Comparison of ENCODE assay signal across 1 cellular context in the genomic region with DNA sequence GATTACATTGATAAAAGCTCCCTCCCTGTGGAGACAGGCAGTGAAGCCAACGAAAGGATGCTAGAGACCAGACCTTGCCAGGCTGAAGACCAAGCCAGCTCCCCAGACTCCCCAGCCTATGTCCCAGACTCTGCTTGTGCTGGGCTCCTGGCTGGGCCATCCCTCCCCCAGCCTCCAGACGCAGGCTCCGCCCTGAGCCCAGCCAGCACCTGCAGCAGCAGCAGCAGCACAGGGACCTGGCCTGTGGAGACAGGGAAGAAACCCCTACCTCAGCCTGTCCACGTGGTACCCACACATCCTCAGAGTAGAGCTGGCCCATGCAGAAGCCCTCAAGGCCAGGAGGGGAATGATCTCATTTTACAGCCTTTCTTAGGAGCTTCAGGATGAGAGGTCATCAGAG.
TF ChIP-seq lines count a peak whose summit lies in the region.

No MANE protein-coding gene starts in this region.

TF ChIP-seq in H1, 55 proteins besides CTCF, POLR2A, EP300 and RAD21:
- TF ChIP-seq FOSL1 (IDR thresholded peaks at IDR 0.05; ENCODE audit: insufficient read depth, low read depth, low read length), result no peak
- no peak for TF ChIP-seq TAF7 (optimal IDR thresholded peaks at IDR 0.05; ENCODE audit: borderline replicate concordance, low read depth, low read length)
- TF ChIP-seq TBP (IDR thresholded peaks at IDR 0.05; ENCODE audit: low read depth, low read length), result no peak
- no peak for TF ChIP-seq ASH2L (IDR thresholded peaks at IDR 0.05; ENCODE audit: low read length)
- TF ChIP-seq CBX5 (IDR thresholded peaks at IDR 0.05; ENCODE audit: low read depth, low read length), result no peak
- TF ChIP-seq GTF2F1 (IDR thresholded peaks at IDR 0.05; ENCODE audit: borderline replicate concordance, low read depth, low read length), result no peak
- TF ChIP-seq, protein P1, sequence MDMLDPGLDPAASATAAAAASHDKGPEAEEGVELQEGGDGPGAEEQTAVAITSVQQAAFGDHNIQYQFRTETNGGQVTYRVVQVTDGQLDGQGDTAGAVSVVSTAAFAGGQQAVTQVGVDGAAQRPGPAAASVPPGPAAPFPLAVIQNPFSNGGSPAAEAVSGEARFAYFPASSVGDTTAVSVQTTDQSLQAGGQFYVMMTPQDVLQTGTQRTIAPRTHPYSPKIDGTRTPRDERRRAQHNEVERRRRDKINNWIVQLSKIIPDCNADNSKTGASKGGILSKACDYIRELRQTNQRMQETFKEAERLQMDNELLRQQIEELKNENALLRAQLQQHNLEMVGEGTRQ (IDR thresholded peaks at IDR 0.05; ENCODE audit: low read length), result no peak
- no peak for TF ChIP-seq SIX5 (IDR thresholded peaks at IDR 0.05; ENCODE audit: low read depth, low read length)
- TF ChIP-seq CHD2 (IDR thresholded peaks at IDR 0.05; ENCODE audit: low read length), result no peak
- no peak for TF ChIP-seq RXRA (IDR thresholded peaks at IDR 0.05; ENCODE audit: insufficient read depth, low read depth, low read length)
- TF ChIP-seq CREB1 (IDR thresholded peaks at IDR 0.05), result no peak
- no peak for TF ChIP-seq MAFK (IDR thresholded peaks at IDR 0.05; ENCODE audit: low read depth, low read length)
- TF ChIP-seq SP2 (IDR thresholded peaks at IDR 0.05; ENCODE audit: low read length), result no peak
- TF ChIP-seq, protein P2, sequence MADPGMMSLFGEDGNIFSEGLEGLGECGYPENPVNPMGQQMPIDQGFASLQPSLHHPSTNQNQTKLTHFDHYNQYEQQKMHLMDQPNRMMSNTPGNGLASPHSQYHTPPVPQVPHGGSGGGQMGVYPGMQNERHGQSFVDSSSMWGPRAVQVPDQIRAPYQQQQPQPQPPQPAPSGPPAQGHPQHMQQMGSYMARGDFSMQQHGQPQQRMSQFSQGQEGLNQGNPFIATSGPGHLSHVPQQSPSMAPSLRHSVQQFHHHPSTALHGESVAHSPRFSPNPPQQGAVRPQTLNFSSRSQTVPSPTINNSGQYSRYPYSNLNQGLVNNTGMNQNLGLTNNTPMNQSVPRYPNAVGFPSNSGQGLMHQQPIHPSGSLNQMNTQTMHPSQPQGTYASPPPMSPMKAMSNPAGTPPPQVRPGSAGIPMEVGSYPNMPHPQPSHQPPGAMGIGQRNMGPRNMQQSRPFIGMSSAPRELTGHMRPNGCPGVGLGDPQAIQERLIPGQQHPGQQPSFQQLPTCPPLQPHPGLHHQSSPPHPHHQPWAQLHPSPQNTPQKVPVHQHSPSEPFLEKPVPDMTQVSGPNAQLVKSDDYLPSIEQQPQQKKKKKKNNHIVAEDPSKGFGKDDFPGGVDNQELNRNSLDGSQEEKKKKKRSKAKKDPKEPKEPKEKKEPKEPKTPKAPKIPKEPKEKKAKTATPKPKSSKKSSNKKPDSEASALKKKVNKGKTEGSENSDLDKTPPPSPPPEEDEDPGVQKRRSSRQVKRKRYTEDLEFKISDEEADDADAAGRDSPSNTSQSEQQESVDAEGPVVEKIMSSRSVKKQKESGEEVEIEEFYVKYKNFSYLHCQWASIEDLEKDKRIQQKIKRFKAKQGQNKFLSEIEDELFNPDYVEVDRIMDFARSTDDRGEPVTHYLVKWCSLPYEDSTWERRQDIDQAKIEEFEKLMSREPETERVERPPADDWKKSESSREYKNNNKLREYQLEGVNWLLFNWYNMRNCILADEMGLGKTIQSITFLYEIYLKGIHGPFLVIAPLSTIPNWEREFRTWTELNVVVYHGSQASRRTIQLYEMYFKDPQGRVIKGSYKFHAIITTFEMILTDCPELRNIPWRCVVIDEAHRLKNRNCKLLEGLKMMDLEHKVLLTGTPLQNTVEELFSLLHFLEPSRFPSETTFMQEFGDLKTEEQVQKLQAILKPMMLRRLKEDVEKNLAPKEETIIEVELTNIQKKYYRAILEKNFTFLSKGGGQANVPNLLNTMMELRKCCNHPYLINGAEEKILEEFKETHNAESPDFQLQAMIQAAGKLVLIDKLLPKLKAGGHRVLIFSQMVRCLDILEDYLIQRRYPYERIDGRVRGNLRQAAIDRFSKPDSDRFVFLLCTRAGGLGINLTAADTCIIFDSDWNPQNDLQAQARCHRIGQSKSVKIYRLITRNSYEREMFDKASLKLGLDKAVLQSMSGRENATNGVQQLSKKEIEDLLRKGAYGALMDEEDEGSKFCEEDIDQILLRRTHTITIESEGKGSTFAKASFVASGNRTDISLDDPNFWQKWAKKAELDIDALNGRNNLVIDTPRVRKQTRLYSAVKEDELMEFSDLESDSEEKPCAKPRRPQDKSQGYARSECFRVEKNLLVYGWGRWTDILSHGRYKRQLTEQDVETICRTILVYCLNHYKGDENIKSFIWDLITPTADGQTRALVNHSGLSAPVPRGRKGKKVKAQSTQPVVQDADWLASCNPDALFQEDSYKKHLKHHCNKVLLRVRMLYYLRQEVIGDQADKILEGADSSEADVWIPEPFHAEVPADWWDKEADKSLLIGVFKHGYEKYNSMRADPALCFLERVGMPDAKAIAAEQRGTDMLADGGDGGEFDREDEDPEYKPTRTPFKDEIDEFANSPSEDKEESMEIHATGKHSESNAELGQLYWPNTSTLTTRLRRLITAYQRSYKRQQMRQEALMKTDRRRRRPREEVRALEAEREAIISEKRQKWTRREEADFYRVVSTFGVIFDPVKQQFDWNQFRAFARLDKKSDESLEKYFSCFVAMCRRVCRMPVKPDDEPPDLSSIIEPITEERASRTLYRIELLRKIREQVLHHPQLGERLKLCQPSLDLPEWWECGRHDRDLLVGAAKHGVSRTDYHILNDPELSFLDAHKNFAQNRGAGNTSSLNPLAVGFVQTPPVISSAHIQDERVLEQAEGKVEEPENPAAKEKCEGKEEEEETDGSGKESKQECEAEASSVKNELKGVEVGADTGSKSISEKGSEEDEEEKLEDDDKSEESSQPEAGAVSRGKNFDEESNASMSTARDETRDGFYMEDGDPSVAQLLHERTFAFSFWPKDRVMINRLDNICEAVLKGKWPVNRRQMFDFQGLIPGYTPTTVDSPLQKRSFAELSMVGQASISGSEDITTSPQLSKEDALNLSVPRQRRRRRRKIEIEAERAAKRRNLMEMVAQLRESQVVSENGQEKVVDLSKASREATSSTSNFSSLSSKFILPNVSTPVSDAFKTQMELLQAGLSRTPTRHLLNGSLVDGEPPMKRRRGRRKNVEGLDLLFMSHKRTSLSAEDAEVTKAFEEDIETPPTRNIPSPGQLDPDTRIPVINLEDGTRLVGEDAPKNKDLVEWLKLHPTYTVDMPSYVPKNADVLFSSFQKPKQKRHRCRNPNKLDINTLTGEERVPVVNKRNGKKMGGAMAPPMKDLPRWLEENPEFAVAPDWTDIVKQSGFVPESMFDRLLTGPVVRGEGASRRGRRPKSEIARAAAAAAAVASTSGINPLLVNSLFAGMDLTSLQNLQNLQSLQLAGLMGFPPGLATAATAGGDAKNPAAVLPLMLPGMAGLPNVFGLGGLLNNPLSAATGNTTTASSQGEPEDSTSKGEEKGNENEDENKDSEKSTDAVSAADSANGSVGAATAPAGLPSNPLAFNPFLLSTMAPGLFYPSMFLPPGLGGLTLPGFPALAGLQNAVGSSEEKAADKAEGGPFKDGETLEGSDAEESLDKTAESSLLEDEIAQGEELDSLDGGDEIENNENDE (IDR thresholded peaks at IDR 0.05; ENCODE audit: insufficient replicate concordance, low read length), result no peak
- TF ChIP-seq RFX5 (IDR thresholded peaks at IDR 0.05; ENCODE audit: borderline replicate concordance, low read depth, low read length), result no peak
- TF ChIP-seq, protein P3, sequence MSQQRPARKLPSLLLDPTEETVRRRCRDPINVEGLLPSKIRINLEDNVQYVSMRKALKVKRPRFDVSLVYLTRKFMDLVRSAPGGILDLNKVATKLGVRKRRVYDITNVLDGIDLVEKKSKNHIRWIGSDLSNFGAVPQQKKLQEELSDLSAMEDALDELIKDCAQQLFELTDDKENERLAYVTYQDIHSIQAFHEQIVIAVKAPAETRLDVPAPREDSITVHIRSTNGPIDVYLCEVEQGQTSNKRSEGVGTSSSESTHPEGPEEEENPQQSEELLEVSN (IDR thresholded peaks at IDR 0.05), result no peak
- no peak for TF ChIP-seq JUN (IDR thresholded peaks at IDR 0.05; ENCODE audit: low read depth, low read length)
- TF ChIP-seq SIRT6 (IDR thresholded peaks at IDR 0.05; ENCODE audit: low read length), result no peak
- TF ChIP-seq, protein P4, sequence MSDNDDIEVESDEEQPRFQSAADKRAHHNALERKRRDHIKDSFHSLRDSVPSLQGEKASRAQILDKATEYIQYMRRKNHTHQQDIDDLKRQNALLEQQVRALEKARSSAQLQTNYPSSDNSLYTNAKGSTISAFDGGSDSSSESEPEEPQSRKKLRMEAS (IDR thresholded peaks at IDR 0.05), result no peak
TF ChIP-seq in H1: peak in this region for 0.
